In genomic region chr1:235648407-235648907, GRCh38 we compare ENCODE assay signal across 8 cellular contexts. TPM values are rescaled to one million over a fixed set of nuclear protein-coding genes. Genes with fewer than 3 reads are reported as not detected.
DNase-seq lines count a peak whose midpoint lies in the region; ATAC-seq and TF ChIP-seq lines count a peak whose summit lies in the region.

No MANE protein-coding gene starts in this region.

- no peaks in the 10 kb centered on the region for H3K79me2 ChIP-seq in OCI-LY7 (ENCODE audit: insufficient read depth, low read depth, low read length)

- BruUV-seq in OCI-LY7 (replicated peaks; lab: Mats Ljungman, UMichigan), result no TSS peak

- no peaks in the 10 kb centered on the region for H3K9me2 ChIP-seq in OCI-LY7 (ENCODE audit: insufficient read depth, low read length)

- CTCF ChIA-PET in AG04449 (lab: Yijun Ruan, JAX) (interaction anchor here (0.9 to 2.4 kb wide), 2 partner anchors 14 kb away, joined by 3 to 6 read pairs; no protein-coding TSS in a partner anchor), OCI-LY7 (lab: Charles Lee; ENCODE audit: unreplicated experiment) (no interaction called here)

- TF ChIP-seq CTCF in AG04449 (IDR thresholded peaks at IDR 0.05; ENCODE audit: insufficient read depth, low read length, missing control alignments) (no peak), HFFc6 (IDR thresholded peaks at IDR 0.05) (no peak), VCaP (conservative IDR thresholded peaks at IDR 0.05) (no peak), OCI-LY7 (conservative IDR thresholded peaks at IDR 0.05; ENCODE audit: low read length) (no peak)

- no peak overlapping the region for H2AFZ ChIP-seq in OCI-LY7 (ENCODE audit: low read length)

- H3K27ac ChIP-seq in VCaP (peak overlapping the region; percentile 90), OCI-LY7 (ENCODE audit: low read depth, low read length, poor library complexity, severe bottlenecking) (no peak overlapping the region)

- peaks cover 15% of the 10 kb centered on the region for H3K4me1 Mint-ChIP-seq in HFFc6 (ENCODE audit: low read depth)
- H3K4me1 Mint-ChIP-seq in stimulated activated naive CD8-positive, alpha-beta T cell treated with anti-CD3 and anti-CD28 coated beads, Interleukin-15, amount 100 ng/mL, for 72 hours, result peaks cover 50% of the 10 kb centered on the region

- H3K4me2 ChIP-seq in OCI-LY7 (ENCODE audit: low read length), result no peak overlapping the region

- no peak overlapping the region for H3K9ac ChIP-seq in iPS-15b (ENCODE audit: low read depth, low read length)

- H3K4me1 ChIP-seq in iPS-15b (ENCODE audit: control insufficient read depth, insufficient read depth, low read length) (peaks cover 3% of the 10 kb centered on the region), OCI-LY7 (ENCODE audit: insufficient read depth, low read length, poor library complexity, severe bottlenecking) (no peaks in the 10 kb centered on the region)

- H3K27me3 Mint-ChIP-seq in HFFc6 (ENCODE audit: insufficient read depth), result peaks cover 25% of the 10 kb centered on the region
- H3K27me3 Mint-ChIP-seq in stimulated activated naive CD8-positive, alpha-beta T cell treated with anti-CD3 and anti-CD28 coated beads, Interleukin-15, amount 100 ng/mL, for 72 hours, result peaks cover 90% of the 10 kb centered on the region

- no peaks in the 10 kb centered on the region for H4K20me1 ChIP-seq in OCI-LY7 (ENCODE audit: insufficient read depth, low read length)

- no peaks in the 10 kb centered on the region for H3K27me3 ChIP-seq in iPS-15b (ENCODE audit: control insufficient read depth, insufficient read depth, low read length)

- no peaks in the 10 kb centered on the region for H3K9me3 ChIP-seq in iPS-15b (ENCODE audit: control insufficient read depth, insufficient read depth, low read length)
- H3K9me3 ChIP-seq in OCI-LY7 (ENCODE audit: low read length), result no peaks in the 10 kb centered on the region

- POLR2A ChIA-PET in AG04449 (lab: Yijun Ruan, JAX) (no interaction called here), OCI-LY7 (lab: Charles Lee) (no interaction called here)

- H3K36me3 Mint-ChIP-seq in HFFc6 (ENCODE audit: low read depth), result peaks cover 4% of the 10 kb centered on the region

- H3K9me3 Mint-ChIP-seq in HFFc6, result no peaks in the 10 kb centered on the region
- H3K9me3 Mint-ChIP-seq in stimulated activated naive CD8-positive, alpha-beta T cell treated with anti-CD3 and anti-CD28 coated beads, Interleukin-15, amount 100 ng/mL, for 72 hours, result no peaks in the 10 kb centered on the region

- peak; percentile 18 for ATAC-seq in stimulated activated naive CD8-positive, alpha-beta T cell treated with anti-CD3 and anti-CD28 coated beads, Interleukin-15, amount 100 ng/mL, for 72 hours

- DNase-seq in AG04449 (ENCODE audit: low read depth, low spot score), result no peak
- no peak for DNase-seq in HFFc6
- no peak for DNase-seq in stimulated activated naive CD8-positive, alpha-beta T cell treated with anti-CD3 and anti-CD28 coated beads, Interleukin-15, amount 100 ng/mL, for 72 hours
- no peak for DNase-seq in OCI-LY7 (ENCODE audit: low spot score)
- DNase-seq in NK-92 treated with Interleukin-12 subunit alpha and Interleukin-12 subunit beta, amount 100 ng/mL, for 24 hours (lab: John Stamatoyannopoulos, UW), result no peak
- DNase-seq in AML-193 (lab: John Stamatoyannopoulos, UW), result no peak

- H3K36me3 ChIP-seq in iPS-15b (ENCODE audit: control insufficient read depth, insufficient read depth, low read length) (no peaks in the 10 kb centered on the region), OCI-LY7 (ENCODE audit: insufficient read depth, low read length) (no peaks in the 10 kb centered on the region)

- H3K4me3 Mint-ChIP-seq in HFFc6, result peak overlapping the region; percentile 76
- H3K4me3 Mint-ChIP-seq in stimulated activated naive CD8-positive, alpha-beta T cell treated with anti-CD3 and anti-CD28 coated beads, Interleukin-15, amount 100 ng/mL, for 72 hours, result peak overlapping the region; percentile 85 to 89

- H3K4me3 ChIP-seq in AG04449 (ENCODE audit: low read depth, low read length) (peak overlapping the region; percentile 52), iPS-15b (ENCODE audit: low read depth, low read length) (peak overlapping the region; percentile 46), OCI-LY7 (ENCODE audit: low read depth, low read length, poor library complexity, severe bottlenecking) (no peak overlapping the region)

- no peak overlapping the region for H3K27ac Mint-ChIP-seq in HFFc6
- no peak overlapping the region for H3K27ac Mint-ChIP-seq in stimulated activated naive CD8-positive, alpha-beta T cell treated with anti-CD3 and anti-CD28 coated beads, Interleukin-15, amount 100 ng/mL, for 72 hours

- intact Hi-C loops in OCI-LY7 (cut with micrococcal nuclease; ENCODE audit: unreplicated experiment), result no loop called here

RNA-seq across cellular contexts. Expression of gene GNG4, which starts 1.1 kb away (rescaled TPM):
- total RNA-seq in HFFc6 (2021; fragmentation: NEBNext Ultra II Directional; extraction: Animal tissue kit (Norgen Biotek cat#: 25700)), result 1 to 10 TPM; 1.5 to 3.6 (median 2.9) TPM
- total RNA-seq in OCI-LY7 (2014; rRNA removed; shearing (Covaris generic)), result not detected in 2 replicates
- total RNA-seq in OCI-LY7 (2022), result not detected in 2 replicates
